Comparison of ENCODE assay signal across 19 cellular contexts in genomic region chr5:93384977-93385376, GRCh38.
A peak's percentile ranks its signal among the peaks of the same experiment; 100 is the strongest.
DNase-seq lines count a peak whose midpoint lies in the region; ATAC-seq lines count a peak whose summit lies in the region.
"Had no signal": no experiment of that assay in that cellular context is flagged by ENCODE, and none has a peak within 500 bp of the region (broad histone marks: within the 10 kb centered on the region; RNA-seq: fewer than 3 reads in every experiment).

No MANE protein-coding gene starts in this region.

- no peak overlapping the region for H3K18ac ChIP-seq in mesenchymal stem cell (ENCODE audit: low read depth in 1 of 2, low read length in 2 of 2)

- H3K9ac ChIP-seq in mesenchymal stem cell (ENCODE audit: low read length) = no peak overlapping the region
- H3K9ac ChIP-seq: BLaER1 treated with 17β-estradiol and CSF1 and Interleukin-3, amounts not matched to agents 10 nM and 100 nM; GM23248 had no signal

- H3K23ac ChIP-seq in mesenchymal stem cell (ENCODE audit: low read length in 2 of 2) = no peak overlapping the region

- no peak overlapping the region for H3K27ac ChIP-seq in mesenchymal stem cell (ENCODE audit: low read length, poor library complexity, severe bottlenecking)
- H3K27ac ChIP-seq: 22Rv1; BLaER1 treated with 17β-estradiol and CSF1 and Interleukin-3, amounts not matched to agents 10 nM and 100 nM; GM23248 had no signal

- H3K4me2 ChIP-seq in mesenchymal stem cell (ENCODE audit: low read length, poor library complexity, severe bottlenecking) = no peak overlapping the region
- H3K4me2 ChIP-seq: BLaER1 treated with 17β-estradiol and CSF1 and Interleukin-3, amounts not matched to agents 10 nM and 100 nM had no signal

- no peaks in the 10 kb centered on the region for H3K36me3 Mint-ChIP-seq in T-helper 17 cell (ENCODE audit: low read depth)
- H3K36me3 Mint-ChIP-seq: CD14-positive monocyte had no signal

- no peak overlapping the region for H4K8ac ChIP-seq in mesenchymal stem cell (ENCODE audit: low read length)

- no peak overlapping the region for H2BK5ac ChIP-seq in mesenchymal stem cell (ENCODE audit: low read depth, low read length, poor library complexity, severe bottlenecking)

- H3K4me3 Mint-ChIP-seq in T-helper 17 cell = no peak overlapping the region
- H3K4me3 Mint-ChIP-seq: B cell; CD14-positive monocyte; CD4-positive, alpha-beta T cell had no signal

- H3K27ac Mint-ChIP-seq in T-helper 17 cell = no peak overlapping the region
- H3K27ac Mint-ChIP-seq: B cell; CD14-positive monocyte; CD4-positive, alpha-beta T cell had no signal

- no peak overlapping the region for H2AK5ac ChIP-seq in mesenchymal stem cell (ENCODE audit: low read length, severe bottlenecking)

- 98% methylated on average over 3 of the region's 3 CpGs for WGBS in mesenchymal stem cell

- peaks cover 10% of the 10 kb centered on the region for H3K27me3 Mint-ChIP-seq in T-helper 17 cell
- H3K27me3 Mint-ChIP-seq: B cell; CD4-positive, alpha-beta T cell had no signal

- H3K4me1 Mint-ChIP-seq in T-helper 17 cell = no peaks in the 10 kb centered on the region
- H3K4me1 Mint-ChIP-seq: B cell, CD14-positive monocyte had no signal

- no peaks in the 10 kb centered on the region for H3K79me1 ChIP-seq in mesenchymal stem cell (replicated peaks; ENCODE audit: low read length, poor library complexity, severe bottlenecking)

- peak overlapping the region; percentile 30 for H2BK15ac ChIP-seq in mesenchymal stem cell (ENCODE audit: low read depth, poor library complexity, severe bottlenecking)

- H3K4me1 ChIP-seq in mesenchymal stem cell (ENCODE audit: control insufficient read depth, insufficient read depth, low read depth, low read length) = peaks cover 5% of the 10 kb centered on the region

- no peaks in the 10 kb centered on the region for H3K27me3 ChIP-seq in mesenchymal stem cell (ENCODE audit: control insufficient read depth in 1 of 2, insufficient read depth in 1 of 2, low read length in 2 of 2)
- H3K27me3 ChIP-seq: BLaER1 treated with 17β-estradiol and CSF1 and Interleukin-3, amounts not matched to agents 10 nM and 100 nM had no signal

- no peak for ATAC-seq in T-helper 17 cell
- ATAC-seq: GM12878 had no signal

- peak; percentile 45 for DNase-seq in DMS 273 (lab: John Stamatoyannopoulos, UW; ENCODE audit: unreplicated experiment)
- no peak for DNase-seq in DMS 273 treated with DMSO at 0.1 percent for 48 hours (lab: John Stamatoyannopoulos, UW)
- DNase-seq in NCI-H69 (lab: John Stamatoyannopoulos, UW) = peak; percentile 97
- DNase-seq in mesenchymal stem cell = no peak
- no peak for DNase-seq in activated effector memory CD4-positive, alpha-beta T cell treated with Interleukin-2 at 50 U/mL for 16 hours
- no peak for DNase-seq in T-helper 17 cell
- DNase-seq: Calu3; CD4-positive, alpha-beta T cell; COR-L47; DMS79; EL; GDM1; H7 had no signal

- no peaks in the 10 kb centered on the region for H3K9me3 ChIP-seq in mesenchymal stem cell (ENCODE audit: control insufficient read depth, low read length)
- H3K9me3 ChIP-seq in T-helper 17 cell (ENCODE audit: control insufficient read depth, low read length, poor library complexity, severe bottlenecking) = no peaks in the 10 kb centered on the region
- H3K9me3 ChIP-seq: BLaER1 treated with 17β-estradiol and CSF1 and Interleukin-3, amounts not matched to agents 10 nM and 100 nM had no signal

- H4K91ac ChIP-seq in mesenchymal stem cell (ENCODE audit: low read length) = no peak overlapping the region

- H2AFZ ChIP-seq in mesenchymal stem cell (ENCODE audit: low read depth, low read length) = no peak overlapping the region
- H2AFZ ChIP-seq: GM23248 had no signal

- no peaks in the 10 kb centered on the region for H3K36me3 ChIP-seq in mesenchymal stem cell (ENCODE audit: control insufficient read depth in 1 of 2, insufficient read depth in 2 of 2, low read depth in 1 of 2, low read length in 2 of 2)
- H3K36me3 ChIP-seq: BLaER1 treated with 17β-estradiol and CSF1 and Interleukin-3, amounts not matched to agents 10 nM and 100 nM had no signal

- H3K4me3 ChIP-seq in mesenchymal stem cell (ENCODE audit: insufficient read depth in 1 of 2, low read depth in 1 of 2, low read length in 2 of 2) = no peak overlapping the region
- H3K4me3 ChIP-seq: BLaER1 treated with 17β-estradiol and CSF1 and Interleukin-3, amounts not matched to agents 10 nM and 100 nM; GM12878; GM23248 had no signal

- H3K4ac ChIP-seq in mesenchymal stem cell (ENCODE audit: low read depth in 1 of 2, low read length in 2 of 2) = no peak overlapping the region

- no peak overlapping the region for H2BK12ac ChIP-seq in mesenchymal stem cell (ENCODE audit: low read length in 2 of 2)

- no peak overlapping the region for H3K14ac ChIP-seq in mesenchymal stem cell (ENCODE audit: low read length in 2 of 2)

- no peak overlapping the region for H2BK120ac ChIP-seq in mesenchymal stem cell (ENCODE audit: low read depth, low read length)

Comparison
In these comparisons a context has a peak if more than half of its experiments do, and no peak if none do; other contexts are left out.
1. DNase-seq: peak in DMS 273 (single experiment) and NCI-H69 (single experiment); none in DMS 273 treated with DMSO at 0.1 percent for 48 hours (single experiment), mesenchymal stem cell (single experiment), activated effector memory CD4-positive, alpha-beta T cell treated with Interleukin-2 at 50 U/mL for 16 hours (single experiment) and T-helper 17 cell (0 of 3).